21 cellular contexts compared by ENCODE assay signal in genomic region chr14:71695603-71696350, GRCh38.
DNase-seq lines count a peak whose midpoint lies in the region; ATAC-seq and TF ChIP-seq lines count a peak whose summit lies in the region.
"Had no signal": no experiment of that assay in that cellular context is flagged by ENCODE, and none has a peak within 500 bp of the region (broad histone marks: within the 10 kb centered on the region; RNA-seq: fewer than 3 reads in every experiment).

No MANE protein-coding gene starts in this region.

- H3K4me3 Mint-ChIP-seq in brain: no peak overlapping the region
- H3K4me3 Mint-ChIP-seq: CD4-positive, CD25-positive, alpha-beta regulatory T cell; H9; IgD-negative memory B cell had no signal

- TF ChIP-seq POLR2A in upper lobe of left lung (IDR thresholded peaks at IDR 0.05) (no peak), ovary (IDR thresholded peaks at IDR 0.05) (no peak)

- H3K36me3 Mint-ChIP-seq in brain: peaks cover 27% of the 10 kb centered on the region

- H3K4me1 Mint-ChIP-seq in brain: peaks cover 64% of the 10 kb centered on the region

- H3K36me3 ChIP-seq in upper lobe of left lung (peaks cover 0 to 6% (median 3%) of the 10 kb centered on the region in 4 donors), ovary (no peaks in the 10 kb centered on the region)
- H3K36me3 ChIP-seq: BE2C had no signal

- H3K9me3 Mint-ChIP-seq in brain: no peaks in the 10 kb centered on the region
- H3K9me3 Mint-ChIP-seq: CD4-positive, CD25-positive, alpha-beta regulatory T cell; H9; IgD-negative memory B cell had no signal

- H3K27me3 ChIP-seq in upper lobe of left lung (no peaks in the 10 kb centered on the region), ovary (no peaks in the 10 kb centered on the region)
- H3K27me3 ChIP-seq: BE2C had no signal

- 74 to 78% methylated on average over 7 of the region's 7 CpGs for WGBS in upper lobe of left lung, 2 donors
- WGBS in ovary, 3 donors: 87 to 88% (median 88%) methylated on average over 7 of the region's 7 CpGs

- H3K4me1 ChIP-seq in upper lobe of left lung: peaks cover 4 to 23% (median 13%) of the 10 kb centered on the region in 4 donors
- H3K4me1 ChIP-seq in ovary (ENCODE audit: insufficient read depth): no peaks in the 10 kb centered on the region

- H3K27ac Mint-ChIP-seq in brain: peak overlapping the region in 3 of 5 experiments; percentile 6 to 39 (median 9)
- H3K27ac Mint-ChIP-seq: H9, IgD-negative memory B cell had no signal

- DNase-seq in G401 (ENCODE audit: low spot score) (peak; percentile 27), omental fat pad (ENCODE audit: low spot score) (no peak), upper lobe of left lung (no peak), ovary (no peak), activated gamma-delta T cell (lab: John Stamatoyannopoulos, UW) (no peak)
- DNase-seq: BE2C; Caco-2; CD4-positive, CD25-positive, alpha-beta regulatory T cell; DMS153; GF-D8; H9; Kasumi-1; MM.1S; NCI-H1092 treated with DMSO at 0.1 percent for 48 hours; NCI-H146; NCI-H2029 treated with DMSO at 0.1 percent for 48 hours; NCI-H2171 treated with DMSO at 0.1 percent for 48 hours had no signal

- ATAC-seq in omental fat pad (ENCODE audit: low FRiP score) (peak; percentile 41), upper lobe of left lung (ENCODE audit: low FRiP score in 2 of 2) (no peak), GM18519 (IDR thresholded peaks at IDR 0.05; ENCODE audit: low FRiP score, unreplicated experiment) (no peak)
- ATAC-seq: Panc1 had no signal

- no peak for TF ChIP-seq EP300 in upper lobe of left lung (IDR thresholded peaks at IDR 0.05)
- TF ChIP-seq EP300 in ovary (IDR thresholded peaks at IDR 0.05): no peak

- TF ChIP-seq CTCF in brain (conservative IDR thresholded peaks at IDR 0.05): no peak
- TF ChIP-seq CTCF in omental fat pad (IDR thresholded peaks at IDR 0.05): no peak
- TF ChIP-seq CTCF in upper lobe of left lung (IDR thresholded peaks at IDR 0.05): no peak
- no peak for TF ChIP-seq CTCF in ovary (IDR thresholded peaks at IDR 0.05)

- no peak overlapping the region for H3K4me3 ChIP-seq in upper lobe of left lung
- H3K4me3 ChIP-seq in ovary: no peak overlapping the region

- in situ Hi-C loops in G401 (cut with HindIII; ENCODE audit: low sequenced_read_pairs): no loop called here

- H3K27ac ChIP-seq in upper lobe of left lung (peak overlapping the region in 3 of 4 donors; percentile 2 to 45 (median 36)), ovary (no peak overlapping the region)

- H3K9me3 ChIP-seq in upper lobe of left lung (no peaks in the 10 kb centered on the region), ovary (no peaks in the 10 kb centered on the region)
- H3K9me3 ChIP-seq: BE2C, Caco-2 had no signal

- intact Hi-C loops in ovary (cut with DNase I): no loop called here

- H3K27me3 Mint-ChIP-seq in brain: no peaks in the 10 kb centered on the region
- H3K27me3 Mint-ChIP-seq: CD4-positive, CD25-positive, alpha-beta regulatory T cell; IgD-negative memory B cell had no signal

Comparison
In these comparisons a context has a peak if more than half of its experiments do, and no peak if none do; other contexts are left out.
1. H3K27ac ChIP-seq: peak in upper lobe of left lung (3 of 4); none in ovary (0 of 2).